ENCODE assay signal across 1 cellular context in the genomic region with DNA sequence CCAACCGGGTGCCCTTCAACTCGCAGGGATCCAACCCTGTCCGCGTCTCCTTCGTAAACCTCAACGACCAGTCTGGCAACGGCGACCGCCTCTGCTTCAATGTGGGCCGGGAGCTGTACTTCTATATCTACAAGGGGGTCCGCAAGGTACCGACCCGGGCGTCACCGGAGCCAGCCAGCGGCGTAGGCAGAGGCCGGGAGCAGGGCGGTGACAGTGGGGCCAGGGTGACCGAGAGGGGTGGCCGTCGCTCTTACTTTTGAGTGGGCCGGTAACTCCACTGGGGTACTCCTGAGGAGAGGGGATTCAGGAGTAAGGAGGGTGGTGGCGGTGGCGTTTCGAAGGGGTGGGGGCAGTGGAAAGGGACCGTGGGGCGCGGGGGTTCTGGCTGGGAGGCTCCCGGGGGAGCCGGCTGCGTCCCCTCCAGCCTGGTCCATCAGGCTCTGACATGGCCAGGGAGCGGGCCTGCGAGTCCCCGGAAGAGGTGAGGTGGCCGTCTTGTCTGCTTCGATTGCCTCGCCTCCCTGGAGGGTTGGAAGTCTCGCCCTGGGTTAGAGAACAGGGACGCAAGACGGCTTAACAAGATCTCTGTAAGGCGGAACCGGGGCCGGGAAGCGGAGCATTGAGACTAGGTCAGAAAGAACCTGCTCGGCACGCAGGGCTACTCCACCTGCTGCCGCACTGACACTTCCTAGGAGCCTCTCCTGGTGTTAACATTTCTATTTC.
TF ChIP-seq lines count a peak whose summit lies in the region.

No MANE protein-coding gene starts in this region.

TF ChIP-seq in neural cell, 6 proteins besides CTCF, POLR2A, EP300 and RAD21 (continued from another document):
- TF ChIP-seq, protein P1, sequence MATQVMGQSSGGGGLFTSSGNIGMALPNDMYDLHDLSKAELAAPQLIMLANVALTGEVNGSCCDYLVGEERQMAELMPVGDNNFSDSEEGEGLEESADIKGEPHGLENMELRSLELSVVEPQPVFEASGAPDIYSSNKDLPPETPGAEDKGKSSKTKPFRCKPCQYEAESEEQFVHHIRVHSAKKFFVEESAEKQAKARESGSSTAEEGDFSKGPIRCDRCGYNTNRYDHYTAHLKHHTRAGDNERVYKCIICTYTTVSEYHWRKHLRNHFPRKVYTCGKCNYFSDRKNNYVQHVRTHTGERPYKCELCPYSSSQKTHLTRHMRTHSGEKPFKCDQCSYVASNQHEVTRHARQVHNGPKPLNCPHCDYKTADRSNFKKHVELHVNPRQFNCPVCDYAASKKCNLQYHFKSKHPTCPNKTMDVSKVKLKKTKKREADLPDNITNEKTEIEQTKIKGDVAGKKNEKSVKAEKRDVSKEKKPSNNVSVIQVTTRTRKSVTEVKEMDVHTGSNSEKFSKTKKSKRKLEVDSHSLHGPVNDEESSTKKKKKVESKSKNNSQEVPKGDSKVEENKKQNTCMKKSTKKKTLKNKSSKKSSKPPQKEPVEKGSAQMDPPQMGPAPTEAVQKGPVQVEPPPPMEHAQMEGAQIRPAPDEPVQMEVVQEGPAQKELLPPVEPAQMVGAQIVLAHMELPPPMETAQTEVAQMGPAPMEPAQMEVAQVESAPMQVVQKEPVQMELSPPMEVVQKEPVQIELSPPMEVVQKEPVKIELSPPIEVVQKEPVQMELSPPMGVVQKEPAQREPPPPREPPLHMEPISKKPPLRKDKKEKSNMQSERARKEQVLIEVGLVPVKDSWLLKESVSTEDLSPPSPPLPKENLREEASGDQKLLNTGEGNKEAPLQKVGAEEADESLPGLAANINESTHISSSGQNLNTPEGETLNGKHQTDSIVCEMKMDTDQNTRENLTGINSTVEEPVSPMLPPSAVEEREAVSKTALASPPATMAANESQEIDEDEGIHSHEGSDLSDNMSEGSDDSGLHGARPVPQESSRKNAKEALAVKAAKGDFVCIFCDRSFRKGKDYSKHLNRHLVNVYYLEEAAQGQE (IDR thresholded peaks at IDR 0.05; ENCODE audit: borderline replicate concordance): no peak
- TF ChIP-seq POLR2AphosphoS5 (IDR thresholded peaks at IDR 0.05): peak; percentile 10
